In the genomic region with DNA sequence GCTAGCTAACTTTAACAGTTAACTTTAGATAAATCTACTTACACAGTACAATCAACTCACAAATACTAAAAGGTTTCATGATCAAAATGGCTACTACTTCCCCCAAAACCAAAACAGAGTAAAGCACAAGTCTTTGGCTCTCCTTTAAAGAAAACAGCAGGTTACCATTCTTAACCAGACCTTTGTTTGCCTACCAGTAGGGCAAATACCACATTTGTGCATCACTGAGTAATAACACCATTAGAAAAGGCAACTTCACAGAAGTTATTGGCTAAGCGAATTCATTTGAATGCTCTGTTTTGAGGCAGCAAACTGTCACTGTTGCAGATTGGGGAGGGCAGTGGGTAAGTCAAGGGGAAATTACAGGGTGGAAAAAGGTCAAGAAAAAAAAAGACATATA, we compare ENCODE assay signal across 1 cellular context.
TF ChIP-seq lines count a peak whose summit lies in the region.

No MANE protein-coding gene starts in this region.

TF ChIP-seq in H1, 55 proteins besides CTCF, POLR2A, EP300 and RAD21:
- TF ChIP-seq CBX5 (IDR thresholded peaks at IDR 0.05; ENCODE audit: low read depth, low read length) (no peak), TCF12 (IDR thresholded peaks at IDR 0.05; ENCODE audit: low read depth, low read length) (no peak), MAFK (IDR thresholded peaks at IDR 0.05; ENCODE audit: low read depth, low read length) (no peak), TBP (IDR thresholded peaks at IDR 0.05; ENCODE audit: low read depth, low read length) (no peak), SAP30 (IDR thresholded peaks at IDR 0.05; ENCODE audit: insufficient read depth, insufficient replicate concordance, low read length) (no peak)
- TF ChIP-seq, protein P1, sequence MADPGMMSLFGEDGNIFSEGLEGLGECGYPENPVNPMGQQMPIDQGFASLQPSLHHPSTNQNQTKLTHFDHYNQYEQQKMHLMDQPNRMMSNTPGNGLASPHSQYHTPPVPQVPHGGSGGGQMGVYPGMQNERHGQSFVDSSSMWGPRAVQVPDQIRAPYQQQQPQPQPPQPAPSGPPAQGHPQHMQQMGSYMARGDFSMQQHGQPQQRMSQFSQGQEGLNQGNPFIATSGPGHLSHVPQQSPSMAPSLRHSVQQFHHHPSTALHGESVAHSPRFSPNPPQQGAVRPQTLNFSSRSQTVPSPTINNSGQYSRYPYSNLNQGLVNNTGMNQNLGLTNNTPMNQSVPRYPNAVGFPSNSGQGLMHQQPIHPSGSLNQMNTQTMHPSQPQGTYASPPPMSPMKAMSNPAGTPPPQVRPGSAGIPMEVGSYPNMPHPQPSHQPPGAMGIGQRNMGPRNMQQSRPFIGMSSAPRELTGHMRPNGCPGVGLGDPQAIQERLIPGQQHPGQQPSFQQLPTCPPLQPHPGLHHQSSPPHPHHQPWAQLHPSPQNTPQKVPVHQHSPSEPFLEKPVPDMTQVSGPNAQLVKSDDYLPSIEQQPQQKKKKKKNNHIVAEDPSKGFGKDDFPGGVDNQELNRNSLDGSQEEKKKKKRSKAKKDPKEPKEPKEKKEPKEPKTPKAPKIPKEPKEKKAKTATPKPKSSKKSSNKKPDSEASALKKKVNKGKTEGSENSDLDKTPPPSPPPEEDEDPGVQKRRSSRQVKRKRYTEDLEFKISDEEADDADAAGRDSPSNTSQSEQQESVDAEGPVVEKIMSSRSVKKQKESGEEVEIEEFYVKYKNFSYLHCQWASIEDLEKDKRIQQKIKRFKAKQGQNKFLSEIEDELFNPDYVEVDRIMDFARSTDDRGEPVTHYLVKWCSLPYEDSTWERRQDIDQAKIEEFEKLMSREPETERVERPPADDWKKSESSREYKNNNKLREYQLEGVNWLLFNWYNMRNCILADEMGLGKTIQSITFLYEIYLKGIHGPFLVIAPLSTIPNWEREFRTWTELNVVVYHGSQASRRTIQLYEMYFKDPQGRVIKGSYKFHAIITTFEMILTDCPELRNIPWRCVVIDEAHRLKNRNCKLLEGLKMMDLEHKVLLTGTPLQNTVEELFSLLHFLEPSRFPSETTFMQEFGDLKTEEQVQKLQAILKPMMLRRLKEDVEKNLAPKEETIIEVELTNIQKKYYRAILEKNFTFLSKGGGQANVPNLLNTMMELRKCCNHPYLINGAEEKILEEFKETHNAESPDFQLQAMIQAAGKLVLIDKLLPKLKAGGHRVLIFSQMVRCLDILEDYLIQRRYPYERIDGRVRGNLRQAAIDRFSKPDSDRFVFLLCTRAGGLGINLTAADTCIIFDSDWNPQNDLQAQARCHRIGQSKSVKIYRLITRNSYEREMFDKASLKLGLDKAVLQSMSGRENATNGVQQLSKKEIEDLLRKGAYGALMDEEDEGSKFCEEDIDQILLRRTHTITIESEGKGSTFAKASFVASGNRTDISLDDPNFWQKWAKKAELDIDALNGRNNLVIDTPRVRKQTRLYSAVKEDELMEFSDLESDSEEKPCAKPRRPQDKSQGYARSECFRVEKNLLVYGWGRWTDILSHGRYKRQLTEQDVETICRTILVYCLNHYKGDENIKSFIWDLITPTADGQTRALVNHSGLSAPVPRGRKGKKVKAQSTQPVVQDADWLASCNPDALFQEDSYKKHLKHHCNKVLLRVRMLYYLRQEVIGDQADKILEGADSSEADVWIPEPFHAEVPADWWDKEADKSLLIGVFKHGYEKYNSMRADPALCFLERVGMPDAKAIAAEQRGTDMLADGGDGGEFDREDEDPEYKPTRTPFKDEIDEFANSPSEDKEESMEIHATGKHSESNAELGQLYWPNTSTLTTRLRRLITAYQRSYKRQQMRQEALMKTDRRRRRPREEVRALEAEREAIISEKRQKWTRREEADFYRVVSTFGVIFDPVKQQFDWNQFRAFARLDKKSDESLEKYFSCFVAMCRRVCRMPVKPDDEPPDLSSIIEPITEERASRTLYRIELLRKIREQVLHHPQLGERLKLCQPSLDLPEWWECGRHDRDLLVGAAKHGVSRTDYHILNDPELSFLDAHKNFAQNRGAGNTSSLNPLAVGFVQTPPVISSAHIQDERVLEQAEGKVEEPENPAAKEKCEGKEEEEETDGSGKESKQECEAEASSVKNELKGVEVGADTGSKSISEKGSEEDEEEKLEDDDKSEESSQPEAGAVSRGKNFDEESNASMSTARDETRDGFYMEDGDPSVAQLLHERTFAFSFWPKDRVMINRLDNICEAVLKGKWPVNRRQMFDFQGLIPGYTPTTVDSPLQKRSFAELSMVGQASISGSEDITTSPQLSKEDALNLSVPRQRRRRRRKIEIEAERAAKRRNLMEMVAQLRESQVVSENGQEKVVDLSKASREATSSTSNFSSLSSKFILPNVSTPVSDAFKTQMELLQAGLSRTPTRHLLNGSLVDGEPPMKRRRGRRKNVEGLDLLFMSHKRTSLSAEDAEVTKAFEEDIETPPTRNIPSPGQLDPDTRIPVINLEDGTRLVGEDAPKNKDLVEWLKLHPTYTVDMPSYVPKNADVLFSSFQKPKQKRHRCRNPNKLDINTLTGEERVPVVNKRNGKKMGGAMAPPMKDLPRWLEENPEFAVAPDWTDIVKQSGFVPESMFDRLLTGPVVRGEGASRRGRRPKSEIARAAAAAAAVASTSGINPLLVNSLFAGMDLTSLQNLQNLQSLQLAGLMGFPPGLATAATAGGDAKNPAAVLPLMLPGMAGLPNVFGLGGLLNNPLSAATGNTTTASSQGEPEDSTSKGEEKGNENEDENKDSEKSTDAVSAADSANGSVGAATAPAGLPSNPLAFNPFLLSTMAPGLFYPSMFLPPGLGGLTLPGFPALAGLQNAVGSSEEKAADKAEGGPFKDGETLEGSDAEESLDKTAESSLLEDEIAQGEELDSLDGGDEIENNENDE (IDR thresholded peaks at IDR 0.05; ENCODE audit: insufficient replicate concordance, low read length), result peak; percentile 44
TF ChIP-seq in H1: peak in this region for 1.
